1 cellular context compared by ENCODE assay signal in genomic region chr19:3036795-3037544, GRCh38.
A peak's percentile ranks its signal among the peaks of the same experiment; 100 is the strongest.
TF ChIP-seq lines count a peak whose summit lies in the region.
"Not testable (repeated sequence)": the region's sequence is repeated elsewhere in the genome, so short reads cannot be mapped to it uniquely, and the experiment has no call there.

No MANE protein-coding gene starts in this region.

TF ChIP-seq in K562, 482 proteins besides CTCF, POLR2A, EP300 and RAD21:
- peak; percentile 74 for TF ChIP-seq TBP (optimal IDR thresholded peaks at IDR 0.05; ENCODE audit: low read depth, low read length)
- TF ChIP-seq, protein P1, sequence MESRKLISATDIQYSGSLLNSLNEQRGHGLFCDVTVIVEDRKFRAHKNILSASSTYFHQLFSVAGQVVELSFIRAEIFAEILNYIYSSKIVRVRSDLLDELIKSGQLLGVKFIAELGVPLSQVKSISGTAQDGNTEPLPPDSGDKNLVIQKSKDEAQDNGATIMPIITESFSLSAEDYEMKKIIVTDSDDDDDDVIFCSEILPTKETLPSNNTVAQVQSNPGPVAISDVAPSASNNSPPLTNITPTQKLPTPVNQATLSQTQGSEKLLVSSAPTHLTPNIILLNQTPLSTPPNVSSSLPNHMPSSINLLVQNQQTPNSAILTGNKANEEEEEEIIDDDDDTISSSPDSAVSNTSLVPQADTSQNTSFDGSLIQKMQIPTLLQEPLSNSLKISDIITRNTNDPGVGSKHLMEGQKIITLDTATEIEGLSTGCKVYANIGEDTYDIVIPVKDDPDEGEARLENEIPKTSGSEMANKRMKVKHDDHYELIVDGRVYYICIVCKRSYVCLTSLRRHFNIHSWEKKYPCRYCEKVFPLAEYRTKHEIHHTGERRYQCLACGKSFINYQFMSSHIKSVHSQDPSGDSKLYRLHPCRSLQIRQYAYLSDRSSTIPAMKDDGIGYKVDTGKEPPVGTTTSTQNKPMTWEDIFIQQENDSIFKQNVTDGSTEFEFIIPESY (CRISPR knock-in tag; IDR thresholded peaks at IDR 0.05) = peak; percentile 88
- peak; percentile 21 for TF ChIP-seq PRDM10 (IDR thresholded peaks at IDR 0.05; ENCODE audit: partially characterized antibody)
- peak; percentile 73 for TF ChIP-seq ZNF121 (CRISPR knock-in tag; conservative IDR thresholded peaks at IDR 0.05)
- peak; percentile 55 for TF ChIP-seq POLR3A (IDR thresholded peaks at IDR 0.05; ENCODE audit: borderline replicate concordance, extremely low read depth, insufficient read depth, insufficient read length)
- 0 out of 2 replicates have a peak, but pooled peaks have one; percentile 7 for TF ChIP-seq TOE1 (IDR thresholded peaks at IDR 0.05; ENCODE audit: borderline replicate concordance)
- TF ChIP-seq TOE1 (CRISPR knock-in tag; IDR thresholded peaks at IDR 0.05; ENCODE audit: borderline replicate concordance, low read depth) = not testable (repeated sequence)
- TF ChIP-seq ETV5 (CRISPR knock-in tag; IDR thresholded peaks at IDR 0.05; ENCODE audit: low read depth) = peak; percentile 20; the same call in 1 of the 2 replicates
- 0 out of 2 replicates have a peak, but pooled peaks have one; percentile 33 for TF ChIP-seq ADNP (tag; IDR thresholded peaks at IDR 0.05)
- 0 out of 2 replicates have a peak, but pooled peaks have one; percentile 18 for TF ChIP-seq HDAC2 (IDR thresholded peaks at IDR 0.05)
- TF ChIP-seq PHF20 (IDR thresholded peaks at IDR 0.05; ENCODE audit: partially characterized antibody) = peak; percentile 20
- TF ChIP-seq KDM1A (IDR thresholded peaks at IDR 0.05) = peak in 1 of 2 experiments; percentile 55; a peak in 2 of 4 replicates
- peak; percentile 11 for TF ChIP-seq HNRNPLL (IDR thresholded peaks at IDR 0.05; ENCODE audit: low read depth, low read length, poor library complexity, severe bottlenecking)
- TF ChIP-seq BCOR (IDR thresholded peaks at IDR 0.05) = 0 out of 2 replicates have a peak, but pooled peaks have one; percentile 59
- TF ChIP-seq SMARCA4 (IDR thresholded peaks at IDR 0.05) = 0 out of 2 replicates have a peak, but pooled peaks have one; percentile 44
- peak; percentile 4 for TF ChIP-seq CHD4 (IDR thresholded peaks at IDR 0.05; ENCODE audit: insufficient read depth, insufficient replicate concordance, low read depth, low read length, poor library complexity, severe bottlenecking)
- TF ChIP-seq, protein P2, sequence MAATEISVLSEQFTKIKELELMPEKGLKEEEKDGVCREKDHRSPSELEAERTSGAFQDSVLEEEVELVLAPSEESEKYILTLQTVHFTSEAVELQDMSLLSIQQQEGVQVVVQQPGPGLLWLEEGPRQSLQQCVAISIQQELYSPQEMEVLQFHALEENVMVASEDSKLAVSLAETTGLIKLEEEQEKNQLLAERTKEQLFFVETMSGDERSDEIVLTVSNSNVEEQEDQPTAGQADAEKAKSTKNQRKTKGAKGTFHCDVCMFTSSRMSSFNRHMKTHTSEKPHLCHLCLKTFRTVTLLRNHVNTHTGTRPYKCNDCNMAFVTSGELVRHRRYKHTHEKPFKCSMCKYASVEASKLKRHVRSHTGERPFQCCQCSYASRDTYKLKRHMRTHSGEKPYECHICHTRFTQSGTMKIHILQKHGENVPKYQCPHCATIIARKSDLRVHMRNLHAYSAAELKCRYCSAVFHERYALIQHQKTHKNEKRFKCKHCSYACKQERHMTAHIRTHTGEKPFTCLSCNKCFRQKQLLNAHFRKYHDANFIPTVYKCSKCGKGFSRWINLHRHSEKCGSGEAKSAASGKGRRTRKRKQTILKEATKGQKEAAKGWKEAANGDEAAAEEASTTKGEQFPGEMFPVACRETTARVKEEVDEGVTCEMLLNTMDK (IDR thresholded peaks at IDR 0.05; ENCODE audit: borderline replicate concordance, insufficient read depth, low read depth, low read length, poor library complexity, severe bottlenecking) = peak; percentile 56
